In genomic region chr13:37109080-37109678, GRCh38 we compare ENCODE assay signal across 8 cellular contexts. TPM values are rescaled to one million over a fixed set of nuclear protein-coding genes. Genes with fewer than 3 reads are reported as not detected.
DNase-seq lines count a peak whose midpoint lies in the region; ATAC-seq, FAIRE-seq and TF ChIP-seq lines count a peak whose summit lies in the region.

No MANE protein-coding gene starts in this region.

- DNase-seq in ELR (ENCODE audit: low read depth) (peak; percentile 55), LHCN-M2 (ENCODE audit: low read depth) (peak; percentile 49), astrocyte (ENCODE audit: low read depth) (peak; percentile 21), iris pigment epithelial cell (ENCODE audit: low read depth) (peak; percentile 59), mucosa of gallbladder (ENCODE audit: low spot score) (no peak), MV-4-11 (lab: John Stamatoyannopoulos, UW) (no peak)

- no peaks in the 10 kb centered on the region for H3K79me2 ChIP-seq in astrocyte (ENCODE audit: insufficient read depth, low read length)

- no peak overlapping the region for H3K4me3 Mint-ChIP-seq in astrocyte (ENCODE audit: unreplicated experiment)

- H2AFZ ChIP-seq in astrocyte (ENCODE audit: low read depth, low read length) = no peak overlapping the region

- H3K36me3 ChIP-seq in astrocyte (ENCODE audit: insufficient read depth, low read length) = no peaks in the 10 kb centered on the region

- FAIRE-seq in astrocyte (lab: Jason Lieb, UNC) = peak; percentile 86

- no peaks in the 10 kb centered on the region for H3K9me3 ChIP-seq in astrocyte (ENCODE audit: insufficient read depth, low read depth, low read length)

- no peak overlapping the region for H3K27ac ChIP-seq in astrocyte (ENCODE audit: low read depth, low read length)

- peak overlapping the region; percentile 0 for H3K9ac ChIP-seq in astrocyte (ENCODE audit: low read length)

- peaks cover 10% of the 10 kb centered on the region for H3K4me1 Mint-ChIP-seq in astrocyte (ENCODE audit: low read depth, unreplicated experiment)

- no peak overlapping the region for H3K4me3 ChIP-seq in astrocyte (ENCODE audit: insufficient read depth, low read depth, low read length)

- peak overlapping the region; percentile 3 for H3K27ac Mint-ChIP-seq in astrocyte (ENCODE audit: unreplicated experiment)

- H3K36me3 Mint-ChIP-seq in astrocyte (ENCODE audit: low read depth, unreplicated experiment) = no peaks in the 10 kb centered on the region

- no peak overlapping the region for H3K4me2 ChIP-seq in astrocyte (ENCODE audit: low read length)

- H3K9me3 Mint-ChIP-seq in astrocyte (ENCODE audit: unreplicated experiment) = no peaks in the 10 kb centered on the region

- peak; percentile 72 for TF ChIP-seq CTCF in astrocyte (IDR thresholded peaks at IDR 0.05; ENCODE audit: insufficient read depth, low read depth, low read length)

- no peaks in the 10 kb centered on the region for H3K27me3 Mint-ChIP-seq in astrocyte (ENCODE audit: low read depth, unreplicated experiment)

- no peaks in the 10 kb centered on the region for H3K4me1 ChIP-seq in astrocyte (ENCODE audit: insufficient read depth, low read length)

- ATAC-seq in GM19023 (IDR thresholded peaks at IDR 0.05; ENCODE audit: unreplicated experiment) (no peak), HG03460 (IDR thresholded peaks at IDR 0.05; ENCODE audit: unreplicated experiment) (no peak)

- no peaks in the 10 kb centered on the region for H4K20me1 ChIP-seq in astrocyte (ENCODE audit: insufficient read depth, low read length)

- H3K27me3 ChIP-seq in astrocyte (ENCODE audit: insufficient read depth, low read length) = no peaks in the 10 kb centered on the region

RNA-seq across cellular contexts. Expression of gene CSNK1A1L, which starts 3.7 kb away (rescaled TPM):
- total RNA-seq in LHCN-M2 (2014; rRNA removed) (not detected in 2 replicates), astrocyte (not detected in 2 replicates), mucosa of gallbladder (not detected)
- polyA plus RNA-seq in LHCN-M2 (2012) = not detected

RNA-seq across cellular contexts. Expression of gene SUPT20H, which starts 49.7 kb away (rescaled TPM):
- total RNA-seq in LHCN-M2 (2014; rRNA removed) = 47.6 and 53.1 TPM in 2 replicates
- 24.0 TPM for polyA plus RNA-seq in LHCN-M2 (2012)
- 80.8 and 87.7 TPM in 2 replicates for total RNA-seq in astrocyte
- total RNA-seq in mucosa of gallbladder = 47.4 TPM

Comparison
In these comparisons a context has a peak if more than half of its experiments do, and no peak if none do; other contexts are left out.
1. DNase-seq: peak in ELR (single experiment), LHCN-M2 (single experiment), astrocyte (single experiment) and iris pigment epithelial cell (single experiment); none in mucosa of gallbladder (single experiment) and MV-4-11 (single experiment).